Comparison of ENCODE assay signal across 1 cellular context in the genomic region with DNA sequence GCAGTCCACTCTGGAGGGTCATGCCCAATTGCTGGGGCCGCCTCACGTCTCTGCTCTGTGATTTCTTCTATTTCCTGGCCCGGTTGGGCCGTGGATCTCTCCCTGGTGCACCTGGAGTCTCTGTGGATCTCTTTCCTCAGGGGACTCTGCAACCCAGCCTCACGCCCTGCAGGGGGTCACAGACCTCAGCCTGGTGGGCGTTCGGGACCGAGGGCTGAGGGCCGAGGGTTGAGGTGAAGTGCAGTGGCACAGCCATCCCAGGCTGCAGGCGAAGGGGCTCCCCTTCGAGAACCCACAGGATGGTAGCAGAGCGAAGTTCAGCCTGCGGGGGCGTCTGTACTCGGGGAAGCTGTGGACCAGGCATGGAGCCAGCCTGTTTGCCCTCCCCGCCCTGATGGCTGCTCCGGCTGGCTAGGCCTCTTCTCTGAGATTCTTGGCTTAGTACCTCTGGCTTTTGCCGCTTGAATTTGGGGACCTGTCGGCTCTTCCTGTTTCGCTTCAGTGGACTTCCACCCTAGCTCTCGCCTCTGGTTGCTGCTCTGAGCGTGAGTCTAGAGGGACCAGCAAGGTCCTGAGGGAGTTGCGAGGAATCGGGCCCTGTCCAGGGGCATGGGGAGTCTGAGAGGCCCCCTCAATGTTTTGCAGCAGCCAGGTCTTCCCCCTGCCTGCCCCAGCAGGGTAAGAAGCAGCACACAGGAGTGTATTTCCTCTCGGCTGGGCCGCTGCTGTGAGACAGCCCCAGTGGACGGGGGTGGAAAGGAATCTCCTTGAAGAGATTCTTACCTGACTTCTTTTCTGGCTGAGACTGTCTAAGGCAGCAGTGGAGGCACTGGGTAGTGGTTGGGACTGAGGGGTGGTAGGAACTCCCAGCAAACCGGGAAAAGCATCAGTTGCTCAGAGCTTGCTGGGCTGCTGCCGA.
TF ChIP-seq lines count a peak whose summit lies in the region.

No MANE protein-coding gene starts in this region.

TF ChIP-seq in H1, 55 proteins besides CTCF, POLR2A, EP300 and RAD21:
- TF ChIP-seq SRF (IDR thresholded peaks at IDR 0.05; ENCODE audit: low read depth, low read length) (no peak), TBP (IDR thresholded peaks at IDR 0.05; ENCODE audit: low read depth, low read length) (peak; percentile 47; the same call in 1 of the 2 replicates)
